In genomic region chr2:178361588-178361987, GRCh38 we compare ENCODE assay signal across 20 cellular contexts.
"Had no signal": no experiment of that assay in that cellular context is flagged by ENCODE, and none has a peak within 500 bp of the region (broad histone marks: within the 10 kb centered on the region; RNA-seq: fewer than 3 reads in every experiment).

No MANE protein-coding gene starts in this region.

- H3K36me3 ChIP-seq: SJSA1 had no signal

- H3K27ac ChIP-seq: SJSA1, SK-N-MC had no signal

- DNase-seq: IMR-90, Karpas-422, KG1, MM.1S, NCI-H1092 treated with DMSO at 0.1 percent for 48 hours, NCI-H1436, NCI-H1930, NCI-H2081, NCI-H2107, NCI-H226, NCI-H446, NCI-H510A, NCI-H526, Right ventricle myocardium superior, RPMI8226, SIG-M5 had no signal

- FAIRE-seq: HepG2, RCC 7860 had no signal

- H3K4me1 ChIP-seq: SJSA1 had no signal

- H3K27me3 ChIP-seq: SJSA1 had no signal

- H3K4me3 ChIP-seq: SJSA1, SK-N-MC had no signal

- ATAC-seq: HepG2 had no signal
